In the genomic region with DNA sequence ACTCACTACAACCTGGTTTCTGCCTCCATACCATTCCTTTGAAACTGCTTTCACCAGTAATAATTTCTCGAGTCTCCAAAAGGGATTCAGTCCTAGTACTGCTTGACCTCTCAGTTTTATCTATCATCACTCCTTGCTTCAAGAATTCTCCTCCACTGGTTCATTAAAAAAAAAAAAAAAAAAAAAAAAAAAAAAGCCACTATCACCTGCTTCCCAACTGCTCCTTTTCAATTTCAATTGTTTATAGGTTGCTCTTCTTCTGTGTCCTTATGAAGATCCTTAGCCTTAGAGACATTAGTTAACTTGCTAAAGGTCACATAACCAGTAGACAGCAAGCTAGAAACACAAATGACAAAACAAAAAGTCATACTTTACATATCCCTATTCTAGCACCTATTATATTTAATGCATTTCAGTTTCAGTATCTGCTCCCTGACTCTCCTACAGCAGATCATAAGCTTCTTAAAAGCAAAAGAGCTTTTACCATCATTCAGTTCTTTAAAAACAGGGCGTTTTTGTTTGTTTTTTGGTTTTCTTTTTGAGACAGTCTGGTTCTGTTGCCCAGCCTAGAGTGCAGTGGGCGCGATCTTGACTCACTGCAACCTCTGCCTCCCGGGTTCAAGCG, we compare ENCODE assay signal across 16 cellular contexts.
DNase-seq lines count a peak whose midpoint lies in the region; ATAC-seq and TF ChIP-seq lines count a peak whose summit lies in the region.
"Had no signal": no experiment of that assay in that cellular context is flagged by ENCODE, and none has a peak within 500 bp of the region (broad histone marks: within the 10 kb centered on the region; RNA-seq: fewer than 3 reads in every experiment).

No MANE protein-coding gene starts in this region.

- no peaks in the 10 kb centered on the region for H3K27me3 Mint-ChIP-seq in activated T-cell treated with anti-CD3 and anti-CD28 coated beads, Interleukin-2, amount 50 U/mL, for 24 hours
- H3K27me3 Mint-ChIP-seq in nephron progenitor cell (ENCODE audit: low read depth, poor library complexity) = peaks cover 2% of the 10 kb centered on the region

- peaks cover 52% of the 10 kb centered on the region for H3K36me3 Mint-ChIP-seq in activated T-cell treated with anti-CD3 and anti-CD28 coated beads, Interleukin-2, amount 50 U/mL, for 24 hours (ENCODE audit: low read depth)
- H3K36me3 Mint-ChIP-seq in nephron progenitor cell (ENCODE audit: low read depth) = peaks cover 24% of the 10 kb centered on the region

- peak overlapping the region; percentile 73 for H3K27ac Mint-ChIP-seq in activated T-cell treated with anti-CD3 and anti-CD28 coated beads, Interleukin-2, amount 50 U/mL, for 24 hours
- peak overlapping the region; percentile 24 for H3K27ac Mint-ChIP-seq in nephron progenitor cell

- TF ChIP-seq CTCF in nephron progenitor cell (IDR thresholded peaks at IDR 0.05) = no peak

- peaks cover 76% of the 10 kb centered on the region for H3K4me1 Mint-ChIP-seq in activated T-cell treated with anti-CD3 and anti-CD28 coated beads, Interleukin-2, amount 50 U/mL, for 24 hours (ENCODE audit: low read depth)
- peaks cover 6% of the 10 kb centered on the region for H3K4me1 Mint-ChIP-seq in nephron progenitor cell

- DNase-seq in activated T-cell treated with anti-CD3 and anti-CD28 coated beads, Interleukin-2, amount 50 U/mL, for 24 hours = no peak
- no peak for DNase-seq in activated T-cell treated with anti-CD3 and anti-CD28 coated beads for 4 hours
- no peak for DNase-seq in nephron progenitor cell
- DNase-seq in DMS153 (lab: John Stamatoyannopoulos, UW) = no peak
- DNase-seq in NCI-H748 (lab: John Stamatoyannopoulos, UW; ENCODE audit: unreplicated experiment) = no peak
- DNase-seq: activated CD8-positive, alpha-beta memory T cell treated with anti-CD3 and anti-CD28 coated beads for 24 hours; EL; esophagus squamous epithelium; NCI-H2081; NCI-H526 treated with DMSO at 0.1 percent for 48 hours; PC-9; right cardiac atrium; SK-N-SH had no signal

- ATAC-seq in GM18858 (IDR thresholded peaks at IDR 0.05; ENCODE audit: unreplicated experiment) = peak; percentile 52
- peak; percentile 52 for ATAC-seq in HG03280 (IDR thresholded peaks at IDR 0.05; ENCODE audit: unreplicated experiment)
- ATAC-seq in HG02884 (IDR thresholded peaks at IDR 0.05; ENCODE audit: unreplicated experiment) = no peak
- ATAC-seq: right cardiac atrium had no signal

- H3K9me3 Mint-ChIP-seq in activated T-cell treated with anti-CD3 and anti-CD28 coated beads, Interleukin-2, amount 50 U/mL, for 24 hours = no peaks in the 10 kb centered on the region
- no peaks in the 10 kb centered on the region for H3K9me3 Mint-ChIP-seq in nephron progenitor cell

- H3K4me3 Mint-ChIP-seq in activated T-cell treated with anti-CD3 and anti-CD28 coated beads, Interleukin-2, amount 50 U/mL, for 24 hours = no peak overlapping the region
- no peak overlapping the region for H3K4me3 Mint-ChIP-seq in nephron progenitor cell
